Comparison of ENCODE assay signal across 1 cellular context in genomic region chr4:76949293-76950051, GRCh38.
A peak's percentile ranks its signal among the peaks of the same experiment; 100 is the strongest.
TF ChIP-seq lines count a peak whose summit lies in the region.

TSS of gene SEPTIN11 (plus strand) at chr4:76949752. CDS start at chr4:76949904, 152 bp downstream.

TF ChIP-seq in HCT116, 20 proteins besides CTCF, POLR2A, EP300 and RAD21 (continued from another document):
- TF ChIP-seq REST (IDR thresholded peaks at IDR 0.05; ENCODE audit: low read depth) (no peak), YY1 (IDR thresholded peaks at IDR 0.05; ENCODE audit: extremely low read depth, insufficient replicate concordance, low read depth, low read length) (peak; percentile 92), SP1 (IDR thresholded peaks at IDR 0.05; ENCODE audit: low read depth) (peak; percentile 73), EZH2 (IDR thresholded peaks at IDR 0.05) (no peak), FOSL1 (IDR thresholded peaks at IDR 0.05; ENCODE audit: low read depth) (no peak), ZNF274 (IDR thresholded peaks at IDR 0.05; ENCODE audit: low read depth, low read length) (no peak), SRF (IDR thresholded peaks at IDR 0.05; ENCODE audit: low read depth) (no peak; the same call in 1 of the 2 replicates), EGR1 (IDR thresholded peaks at IDR 0.05; ENCODE audit: low read depth) (peak; percentile 88), ATF3 (IDR thresholded peaks at IDR 0.05) (no peak), ELF1 (IDR thresholded peaks at IDR 0.05; ENCODE audit: borderline replicate concordance, low read depth) (no peak), TCF7L2 (IDR thresholded peaks at IDR 0.05; ENCODE audit: borderline replicate concordance, extremely low read depth, insufficient read depth, insufficient read length) (no peak), ZFX (IDR thresholded peaks at IDR 0.05) (peak; percentile 73), SIN3A (IDR thresholded peaks at IDR 0.05; ENCODE audit: low read depth) (peak; percentile 66; the same call in 1 of the 2 replicates), JUND (IDR thresholded peaks at IDR 0.05) (peak; percentile 55; the same call in 1 of the 2 replicates)
